Comparison of ENCODE assay signal across 17 cellular contexts in genomic region chr1:59011663-59012062, GRCh38.
"Had no signal": no experiment of that assay in that cellular context is flagged by ENCODE, and none has a peak within 500 bp of the region (broad histone marks: within the 10 kb centered on the region; RNA-seq: fewer than 3 reads in every experiment).

No MANE protein-coding gene starts in this region.

- H3K27me3 ChIP-seq: foreskin keratinocyte, pancreas, spleen, tibial nerve had no signal

- H3K36me3 ChIP-seq: pancreas, spleen, tibial nerve had no signal

- H3K36me3 Mint-ChIP-seq: activated naive CD8-positive, alpha-beta T cell treated with anti-CD3 and anti-CD28 coated beads, Interleukin-2, amount 10 ng/mL, durations not matched to agents 7 days and 5 days; brain; mesothelial cell of epicardium had no signal

- H3K27ac Mint-ChIP-seq: activated CD4-positive, alpha-beta T cell treated with anti-CD3 and anti-CD28 coated beads for 36 hours; activated naive CD8-positive, alpha-beta T cell treated with anti-CD3 and anti-CD28 coated beads, Interleukin-2, amount 10 ng/mL, durations not matched to agents 7 days and 5 days; activated T-helper 17 cell treated with anti-CD3 and anti-CD28 coated beads, Interleukin-2, amount 50 U/mL, for 72 hours had no signal

- H3K4me3 Mint-ChIP-seq: activated CD4-positive, alpha-beta T cell treated with anti-CD3 and anti-CD28 coated beads for 36 hours; activated naive CD8-positive, alpha-beta T cell treated with anti-CD3 and anti-CD28 coated beads, Interleukin-2, amount 10 ng/mL, durations not matched to agents 7 days and 5 days; activated T-helper 17 cell treated with anti-CD3 and anti-CD28 coated beads, Interleukin-2, amount 50 U/mL, for 72 hours; brain; mesothelial cell of epicardium; neural crest cell had no signal

- DNase-seq: activated CD4-positive, alpha-beta T cell treated with anti-CD3 and anti-CD28 coated beads for 36 hours; activated CD4-positive, alpha-beta T cell treated with anti-CD3 and anti-CD28 coated beads, Interleukin-2, amount 50 U/mL, for 48 hours; activated naive CD4-positive, alpha-beta T cell; activated naive CD8-positive, alpha-beta T cell treated with anti-CD3 and anti-CD28 coated beads, Interleukin-2, amount 10 ng/mL, durations not matched to agents 7 days and 5 days; caudate nucleus; foreskin keratinocyte; pancreas; spleen; stimulated activated naive CD4-positive, alpha-beta T cell treated with Interleukin-2 at 50 U/mL for 16 hours; T-helper 2 cell had no signal

- H3K4me3 ChIP-seq: lung, pancreas, spleen, tibial nerve had no signal

- H3K9me3 ChIP-seq: pancreas, spleen, tibial nerve had no signal

- H3K27me3 Mint-ChIP-seq: brain had no signal

- H3K27ac ChIP-seq: foreskin keratinocyte, pancreas, VCaP had no signal

- H3K9me3 Mint-ChIP-seq: activated naive CD8-positive, alpha-beta T cell treated with anti-CD3 and anti-CD28 coated beads, Interleukin-2, amount 10 ng/mL, durations not matched to agents 7 days and 5 days; activated T-helper 17 cell treated with anti-CD3 and anti-CD28 coated beads, Interleukin-2, amount 50 U/mL, for 72 hours; brain; mesothelial cell of epicardium; neural crest cell had no signal

- ATAC-seq: activated CD4-positive, alpha-beta T cell treated with anti-CD3 and anti-CD28 coated beads for 36 hours; activated T-helper 17 cell treated with anti-CD3 and anti-CD28 coated beads, Interleukin-2, amount 50 U/mL, for 72 hours; foreskin keratinocyte; pancreas had no signal
